ENCODE assay signal across 23 cellular contexts in the genomic region with DNA sequence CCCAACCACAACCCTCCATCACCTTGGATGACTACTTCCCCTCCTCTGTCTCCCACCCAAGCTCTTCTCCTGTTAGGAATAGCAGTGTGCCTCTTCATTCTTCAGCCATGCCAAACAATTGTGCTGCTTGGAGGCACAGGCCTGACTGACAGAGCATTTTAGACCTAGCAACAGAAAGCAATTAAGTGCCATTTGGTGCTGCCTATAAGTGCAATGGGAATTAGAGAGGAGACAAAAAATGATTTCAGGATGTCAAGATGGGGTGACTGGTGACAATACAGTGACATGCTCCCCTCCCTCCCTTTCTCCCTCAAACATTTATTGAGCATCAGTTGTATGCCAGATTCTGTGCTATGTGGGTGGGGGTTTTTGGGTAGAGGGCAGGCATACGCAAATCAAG.
"Had no signal": no experiment of that assay in that cellular context is flagged by ENCODE, and none has a peak within 500 bp of the region (broad histone marks: within the 10 kb centered on the region; RNA-seq: fewer than 3 reads in every experiment).

No MANE protein-coding gene starts in this region.

- H3K9me3 ChIP-seq: esophagus muscularis mucosa, gastroesophageal sphincter, heart left ventricle, mucosa of descending colon, prostate gland, right atrium auricular region, stomach, tibial artery had no signal

- DNase-seq: effector memory CD4-positive, alpha-beta T cell; foreskin keratinocyte; heart left ventricle; kidney; mesenchymal stem cell; mucosa of descending colon; naive thymus-derived CD4-positive, alpha-beta T cell; nucleus accumbens; stimulated activated CD4-positive, alpha-beta T cell treated with anti-CD3 and anti-CD28 coated beads, Interleukin-12 subunit alpha, Interleukin-12 subunit beta, amount 100 ng/mL, for 4 hours; stimulated activated CD4-positive, alpha-beta T cell treated with anti-CD3 and anti-CD28 coated beads, Interleukin-1b, Interleukin-23, amount 100 ng/mL, for 48 hours; stimulated activated CD4-positive, alpha-beta T cell treated with anti-CD3 and anti-CD28 coated beads, Interleukin-4, amount 100 ng/mL, for 1 hour; stimulated activated naive CD4-positive, alpha-beta T cell treated with Interleukin-2 at 50 U/mL for 16 hours; stomach; tibial artery had no signal

- H3K27ac ChIP-seq: esophagus muscularis mucosa, foreskin keratinocyte, gastroesophageal sphincter, heart left ventricle, hepatocyte, prostate gland, right atrium auricular region, stomach, tibial artery had no signal

- H3K4me3 ChIP-seq: esophagus muscularis mucosa, gastroesophageal sphincter, heart left ventricle, hepatocyte, mucosa of descending colon, prostate gland, right atrium auricular region, smooth muscle cell, stomach, tibial artery had no signal

- H3K36me3 ChIP-seq: esophagus muscularis mucosa, gastroesophageal sphincter, heart left ventricle, prostate gland, right atrium auricular region, stomach, tibial artery had no signal

- ATAC-seq: foreskin keratinocyte; gastroesophageal sphincter; heart left ventricle; left lobe of liver; mucosa of descending colon; naive thymus-derived CD4-positive, alpha-beta T cell; sciatic nerve; stimulated activated effector memory CD8-positive, alpha-beta T cell treated with anti-CD3 and anti-CD28 coated beads, Interleukin-12 subunit alpha, Interleukin-12 subunit beta, amount 100 ng/mL, for 72 hours had no signal

- H3K4me1 ChIP-seq: esophagus muscularis mucosa, foreskin keratinocyte, gastroesophageal sphincter, heart left ventricle, prostate gland, right atrium auricular region, stomach, tibial artery had no signal

- H3K27me3 ChIP-seq: esophagus muscularis mucosa, foreskin keratinocyte, right atrium auricular region, stomach, tibial artery had no signal
